Comparison of ENCODE assay signal across 27 cellular contexts in the genomic region with DNA sequence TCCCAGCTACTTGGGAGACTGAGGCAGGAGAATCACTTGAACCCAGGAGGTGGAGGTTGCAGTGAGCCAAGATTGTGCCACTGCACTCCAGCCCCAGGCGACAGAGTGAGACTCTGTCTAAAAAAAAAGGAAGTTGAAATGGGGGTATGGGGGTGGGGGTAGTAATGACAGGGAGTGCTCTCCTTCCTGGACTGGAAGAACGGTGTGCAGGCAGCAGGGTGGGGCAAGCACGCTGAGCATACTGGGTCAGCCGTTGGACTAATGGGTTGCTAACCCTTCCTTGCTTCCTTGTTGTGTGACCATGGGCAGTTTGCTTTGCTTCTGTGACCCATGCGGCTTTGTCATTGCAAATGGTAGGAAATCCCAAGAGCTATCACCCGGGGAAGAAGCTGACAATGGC. TPM values are rescaled to one million over a fixed set of nuclear protein-coding genes. Genes with fewer than 3 reads are reported as not detected.
DNase-seq lines count a peak whose midpoint lies in the region; ATAC-seq, FAIRE-seq and TF ChIP-seq lines count a peak whose summit lies in the region.
"Had no signal": no experiment of that assay in that cellular context is flagged by ENCODE, and none has a peak within 500 bp of the region (broad histone marks: within the 10 kb centered on the region; RNA-seq: fewer than 3 reads in every experiment).

No MANE protein-coding gene starts in this region.

- no peaks in the 10 kb centered on the region for H4K20me1 ChIP-seq in K562 (replicated peaks; ENCODE audit: control insufficient read depth, insufficient read depth, low read length)

- 0% methylated on average over 6 of the region's 6 CpGs for WGBS in K562 (ENCODE audit: insufficient coverage, low coverage, missing lambda C conversion rate)
- 81% methylated on average over 6 of the region's 6 CpGs for WGBS in prostate gland

- H3K9me3 ChIP-seq in K562 (replicated peaks; ENCODE audit: control insufficient read depth, insufficient read depth, low read depth, low read length): no peaks in the 10 kb centered on the region
- no peaks in the 10 kb centered on the region for H3K9me3 ChIP-seq in prostate gland
- H3K9me3 ChIP-seq: SK-N-SH, suprapubic skin, vagina had no signal

- ATAC-seq in K562: peak; percentile 96
- ATAC-seq in GM21423 (IDR thresholded peaks at IDR 0.05; ENCODE audit: unreplicated experiment): no peak
- ATAC-seq in HG03442 (IDR thresholded peaks at IDR 0.05; ENCODE audit: unreplicated experiment): no peak
- ATAC-seq: activated naive CD8-positive, alpha-beta T cell treated with anti-CD3 and anti-CD28 coated beads, Interleukin-2, amount 50 U/mL, for 24 hours; stimulated activated effector memory CD8-positive, alpha-beta T cell treated with anti-CD3 and anti-CD28 coated beads, Interleukin-12 subunit alpha, Interleukin-12 subunit beta, amount 100 ng/mL, for 72 hours had no signal

- 0 out of 3 replicates have a peak, but pooled peaks cover 2% of the 10 kb centered on the region for H3K79me2 ChIP-seq in K562 (ENCODE audit: control insufficient read depth, insufficient read depth, low read length)

- no peak overlapping the region for H3K4me3 ChIP-seq in K562
- no peak overlapping the region for H3K4me3 ChIP-seq in prostate gland
- H3K4me3 ChIP-seq: lung, skin epidermis, suprapubic skin, vagina had no signal

- H3K9me1 ChIP-seq in K562 (ENCODE audit: control insufficient read depth, insufficient read depth, low read length): no peaks in the 10 kb centered on the region

- TF ChIP-seq EP300 in K562 (IDR thresholded peaks at IDR 0.05; ENCODE audit: low read length): no peak

- TF ChIP-seq RAD21 in K562 (CRISPR knock-in tag; conservative IDR thresholded peaks at IDR 0.05 in 1 of 2, IDR thresholded peaks at IDR 0.05 in 1 of 2): no peak

- FAIRE-seq in K562 (lab: Jason Lieb, UNC) (peak; percentile 32), RCC 7860 (lab: Jason Lieb, UNC) (no peak)
- FAIRE-seq: endothelial cell of umbilical vein had no signal

- CTCF ChIA-PET in K562 (lab: Yijun Ruan, JAX; ENCODE audit: low intra/inter-chr PET ratio): no interaction called here

- peak overlapping the region; percentile 72 for H3K27ac ChIP-seq in K562 (ENCODE audit: extremely low read depth, low read depth, low read length)
- H3K27ac ChIP-seq in prostate gland: peak overlapping the region; percentile 34 to 58
- H3K27ac ChIP-seq: skin epidermis, suprapubic skin, vagina had no signal

- H3K4me1 ChIP-seq in K562 (replicated peaks in 1 of 2; ENCODE audit: control insufficient read depth in 2 of 2, insufficient read depth in 2 of 2, low read length in 2 of 2) (peaks cover 8 to 12% of the 10 kb centered on the region in 2 experiments), prostate gland (replicated peaks) (no peaks in the 10 kb centered on the region)

- H3K27me3 ChIP-seq in K562 (ENCODE audit: control insufficient read depth in 2 of 2, insufficient read depth in 2 of 2, low read length in 2 of 2): no peaks in the 10 kb centered on the region
- H3K27me3 ChIP-seq in prostate gland (replicated peaks; ENCODE audit: insufficient read depth): no peaks in the 10 kb centered on the region
- H3K27me3 ChIP-seq: suprapubic skin, vagina had no signal

- H3K9ac ChIP-seq in K562 (ENCODE audit: insufficient read depth in 1 of 2, low read depth in 2 of 2, low read length in 2 of 2): peak overlapping the region; percentile 45 to 72; a peak in 3 of 4 replicates
- H3K9ac ChIP-seq: SK-N-SH had no signal

- H3K4me2 ChIP-seq in K562 (ENCODE audit: insufficient read depth, low read length): peak overlapping the region; percentile 77
- H3K4me2 ChIP-seq: SK-N-SH had no signal

- no peak for TF ChIP-seq CTCF in K562 (IDR thresholded peaks at IDR 0.05 in 2 of 3, conservative IDR thresholded peaks at IDR 0.05 in 1 of 3; ENCODE audit: insufficient read depth in 2 of 3, low read depth in 1 of 3, low read length in 3 of 3)
- no peak for TF ChIP-seq CTCF in prostate gland (IDR thresholded peaks at IDR 0.05)

- in situ Hi-C loops in K562 (cut with MboI): no loop called here

- no TSS peak for BruUV-seq in K562 (replicated peaks; lab: Mats Ljungman, UMichigan)

- intact Hi-C loops in K562 (cut with micrococcal nuclease): no loop called here
- intact Hi-C loops in prostate gland (cut with DNase I): no loop called here

- TF ChIP-seq POLR2A in K562 (conservative IDR thresholded peaks at IDR 0.05) (no peak), prostate gland (IDR thresholded peaks at IDR 0.05) (no peak)

- no peaks in the 10 kb centered on the region for H3K36me3 ChIP-seq in K562 (ENCODE audit: control insufficient read depth, insufficient read depth, low read length)
- no peaks in the 10 kb centered on the region for H3K36me3 ChIP-seq in prostate gland
- H3K36me3 ChIP-seq: suprapubic skin, vagina had no signal

- POLR2A ChIA-PET in K562 (lab: Yijun Ruan, JAX): interaction anchor here (1.2 kb wide), 2 partner anchors 9 to 16 kb away, joined by 5 to 6 read pairs; partner anchors contain the start of genes GTF3C1 and KATNIP

- DNase-seq in CD1c-positive myeloid dendritic cell (ENCODE audit: extremely low spot score) (peak; percentile 11), NOMO-1 treated with DMSO at 0.1 percent for 48 hours (lab: John Stamatoyannopoulos, UW; ENCODE audit: unreplicated experiment) (peak; percentile 91), K562 (ENCODE audit: extremely low read depth in 1 of 4, low spot score in 3 of 4) (peak; percentile 26 to 65 (median 44)), prostate gland (ENCODE audit: low spot score) (no peak), RCC 7860 (ENCODE audit: low spot score) (no peak), middle frontal gyrus (ENCODE audit: extremely low spot score, low spot score) (no peak)
- DNase-seq: activated CD4-positive, CD25-positive, alpha-beta regulatory T cell treated with anti-CD3 and anti-CD28 coated beads, Interleukin-2, amount 50 U/mL, for 72 hours; activated CD8-positive, alpha-beta memory T cell treated with anti-CD3 and anti-CD28 coated beads for 24 hours; activated gamma-delta T cell treated with Interleukin-2 at 50 U/mL for 16 hours; activated naive CD8-positive, alpha-beta T cell treated with anti-CD3 and anti-CD28 coated beads, Interleukin-2, amount 50 U/mL, for 24 hours; activated T-cell treated with anti-CD3 and anti-CD28 coated beads, Interleukin-2, amount 50 U/mL, for 1 hour; C1 segment of cervical spinal cord; NCI-H146; NCI-H510A treated with DMSO at 0.1 percent for 48 hours; NK-92 treated with Interleukin-12 subunit alpha and Interleukin-12 subunit beta, amount 100 ng/mL, for 24 hours; RPMI8226; SK-N-SH; stimulated activated CD4-positive, alpha-beta T cell treated with anti-CD3 and anti-CD28 coated beads, Interleukin-2, amount 100 ng/mL, for 48 hours; T-helper 9 cell had no signal

- H2AFZ ChIP-seq in K562 (ENCODE audit: low read depth, low read length): peak overlapping the region; percentile 90

TF ChIP-seq in K562, 482 proteins besides CTCF, POLR2A, EP300 and RAD21 (continues in another document):
- TF ChIP-seq CREM (IDR thresholded peaks at IDR 0.05; ENCODE audit: low read depth) (peak; percentile 35; the same call in 1 of the 2 replicates), CBX5 (IDR thresholded peaks at IDR 0.05; ENCODE audit: borderline replicate concordance, low read depth) (no peak)
- TF ChIP-seq, protein P1, sequence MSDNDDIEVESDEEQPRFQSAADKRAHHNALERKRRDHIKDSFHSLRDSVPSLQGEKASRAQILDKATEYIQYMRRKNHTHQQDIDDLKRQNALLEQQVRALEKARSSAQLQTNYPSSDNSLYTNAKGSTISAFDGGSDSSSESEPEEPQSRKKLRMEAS (CRISPR knock-in tag; IDR thresholded peaks at IDR 0.05): peak; percentile 45; the same call in 1 of the 2 replicates

RNA-seq across cellular contexts. Expression of gene KATNIP, which starts 16.5 kb away (rescaled TPM):
- 83.0 and 106 TPM in 2 replicates for total RNA-seq in K562 (2011; cell fraction: chromatin; rRNA removed; ENCODE audit: low replicate concordance)
- total RNA-seq in K562 (2011; cell fraction: nucleolus; rRNA removed): 39.1 and 48.2 TPM in 2 replicates
- 52.3 and 52.5 TPM in 2 replicates for total RNA-seq in K562 (2011; cell fraction: nucleoplasm; rRNA removed)
- total RNA-seq in K562 (2014; rRNA removed) (6.9 and 11.2 TPM in 2 replicates), K562 (2014; rRNA removed; fragmentation: Illumina TruSeq; extraction: Trizol) (9.0 and 10.2 TPM in 2 replicates), K562 (2015; rRNA removed; fragmentation: Illumina TruSeq; extraction: Trizol) (10.2 and 10.7 TPM in 2 replicates), K562 (2021) (9.9 and 13.2 TPM in 2 replicates), prostate gland (10 to 100 TPM; 31.7 to 40.9 TPM)
- polyA plus RNA-seq in K562 (2011; rRNA removed) (7.6 and 10.2 TPM in 2 replicates), K562 (2014; fragmentation: Illumina TruSeq; extraction: Trizol) (9.7 and 10.1 TPM in 2 replicates), K562 (2014; fragmentation: Nextera tagmentation; extraction: Ambion mirVana) (1 to 10 TPM; 1.7 to 2.6 TPM), K562 (2014; rRNA removed) (8.0 and 10.3 TPM in 2 replicates)
- polyA plus RNA-seq in K562 (2011; cell fraction: cytosol; rRNA removed): 6.3 TPM in 2 replicates
- polyA plus RNA-seq in K562 (2011; cell fraction: nucleus; rRNA removed): 37.3 and 42.3 TPM in 2 replicates
- 7.8 and 9.3 TPM in 2 replicates for polyA plus RNA-seq in K562 (2012)
- polyA minus RNA-seq in K562 (2011; rRNA and poly(A)+ RNA removed): 26.5 and 29.0 TPM in 2 replicates
- 6.8 and 8.2 TPM in 2 replicates for polyA minus RNA-seq in K562 (2011; cell fraction: cytosol; rRNA and poly(A)+ RNA removed)
- polyA minus RNA-seq in K562 (2011; cell fraction: nucleus; rRNA and poly(A)+ RNA removed): 21.3 and 32.2 TPM in 2 replicates

RNA-seq across cellular contexts. Expression of gene GTF3C1, which starts 16.7 kb away (rescaled TPM):
- 83.8 and 125 TPM in 2 replicates for total RNA-seq in K562 (2011; cell fraction: chromatin; rRNA removed; ENCODE audit: low replicate concordance)
- 68.3 and 75.2 TPM in 2 replicates for total RNA-seq in K562 (2011; cell fraction: nucleolus; rRNA removed)
- total RNA-seq in K562 (2011; cell fraction: nucleoplasm; rRNA removed): 75.5 and 85.5 TPM in 2 replicates
- 47.9 and 55.3 TPM in 2 replicates for total RNA-seq in K562 (2014; rRNA removed)
- 21.1 and 23.7 TPM in 2 replicates for total RNA-seq in K562 (2014; rRNA removed; fragmentation: Illumina TruSeq; extraction: Trizol)
- 30.9 and 33.5 TPM in 2 replicates for total RNA-seq in K562 (2015; rRNA removed; fragmentation: Illumina TruSeq; extraction: Trizol)
- 61.5 and 63.6 TPM in 2 replicates for total RNA-seq in K562 (2021)
- 10.1 and 18.4 TPM in 2 replicates for polyA plus RNA-seq in K562 (2011; rRNA removed)
- polyA plus RNA-seq in K562 (2011; cell fraction: cytosol; rRNA removed): 21.0 and 31.9 TPM in 2 replicates
- polyA plus RNA-seq in K562 (2011; cell fraction: nucleus; rRNA removed): 58.0 and 75.6 TPM in 2 replicates
- 32.0 and 44.4 TPM in 2 replicates for polyA plus RNA-seq in K562 (2012)
- polyA plus RNA-seq in K562 (2014; fragmentation: Illumina TruSeq; extraction: Trizol): 41.2 and 45.9 TPM in 2 replicates
- 1 to 10 TPM in 1 of 2 experiments, under 1 TPM in 1; 0.72 to 2.5 TPM for polyA plus RNA-seq in K562 (2014; fragmentation: Nextera tagmentation; extraction: Ambion mirVana)
- 26.6 and 46.5 TPM in 2 replicates for polyA plus RNA-seq in K562 (2014; rRNA removed)
- polyA minus RNA-seq in K562 (2011; rRNA and poly(A)+ RNA removed): 37.4 and 47.6 TPM in 2 replicates
- 42.9 and 50.3 TPM in 2 replicates for polyA minus RNA-seq in K562 (2011; cell fraction: cytosol; rRNA and poly(A)+ RNA removed)
- 29.6 and 48.8 TPM in 2 replicates for polyA minus RNA-seq in K562 (2011; cell fraction: nucleus; rRNA and poly(A)+ RNA removed)
- total RNA-seq in prostate gland: 100 to 1,000 TPM; 164 to 233 TPM

Comparison
In these comparisons a context has a peak if more than half of its experiments do, and no peak if none do; other contexts are left out.
1. DNase-seq: peak in CD1c-positive myeloid dendritic cell (single experiment), NOMO-1 treated with DMSO at 0.1 percent for 48 hours (single experiment) and K562 (4 of 4); none in prostate gland (single experiment), RCC 7860 (single experiment) and middle frontal gyrus (single experiment).